In the genomic region with DNA sequence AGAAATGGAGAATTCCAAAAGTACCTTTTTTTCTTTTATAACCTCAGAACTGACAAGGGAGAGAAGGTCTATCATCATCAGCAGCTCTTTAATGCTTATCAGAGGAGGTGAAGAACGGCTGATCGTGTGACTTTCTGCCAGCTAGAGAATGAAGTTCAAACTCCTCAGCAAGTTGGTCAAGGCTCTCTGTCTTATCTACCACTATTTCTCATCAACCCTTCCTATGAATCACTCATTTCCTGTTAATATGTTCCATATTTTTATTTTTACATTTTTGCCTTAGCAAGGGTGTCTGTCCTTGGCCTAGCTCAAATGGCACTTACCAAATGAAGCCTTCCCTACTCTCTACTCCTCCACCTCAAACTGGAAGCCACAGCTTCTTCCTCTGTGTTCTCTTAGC, we compare ENCODE assay signal across 11 cellular contexts.
DNase-seq lines count a peak whose midpoint lies in the region; ATAC-seq, FAIRE-seq and TF ChIP-seq lines count a peak whose summit lies in the region.
"Had no signal": no experiment of that assay in that cellular context is flagged by ENCODE, and none has a peak within 500 bp of the region (broad histone marks: within the 10 kb centered on the region; RNA-seq: fewer than 3 reads in every experiment).

No MANE protein-coding gene starts in this region.

- H3K79me2 ChIP-seq in neural progenitor cell (ENCODE audit: low read depth) = no peaks in the 10 kb centered on the region

- H3K9me3 ChIP-seq in RWPE2 (ENCODE audit: severe bottlenecking) (peaks cover 3% of the 10 kb centered on the region), neural progenitor cell (ENCODE audit: low read depth) (peaks cover 14% of the 10 kb centered on the region)

- H3K27me3 Mint-ChIP-seq in neural progenitor cell (ENCODE audit: insufficient read depth, low read depth) = peaks cover 3% of the 10 kb centered on the region
- H3K27me3 Mint-ChIP-seq: IgD-negative memory B cell; naive thymus-derived CD4-positive, alpha-beta T cell had no signal

- no peaks in the 10 kb centered on the region for H4K20me1 ChIP-seq in neural progenitor cell (ENCODE audit: low read depth)

- no peaks in the 10 kb centered on the region for H3F3A ChIP-seq in neural progenitor cell (ENCODE audit: low read depth)

- intact Hi-C loops in sciatic nerve (cut with DNase I) = no loop called here

- no peak overlapping the region for H3K4me3 Mint-ChIP-seq in neural progenitor cell
- H3K4me3 Mint-ChIP-seq: IgD-negative memory B cell; naive thymus-derived CD4-positive, alpha-beta T cell had no signal

- no peak overlapping the region for H3K9ac ChIP-seq in neural progenitor cell

- TF ChIP-seq CTCF in AG10803 (conservative IDR thresholded peaks at IDR 0.05; ENCODE audit: low read length) = no peak
- TF ChIP-seq CTCF in RWPE2 (IDR thresholded peaks at IDR 0.05; ENCODE audit: poor library complexity, severe bottlenecking) = no peak
- no peak for TF ChIP-seq CTCF in neural progenitor cell (IDR thresholded peaks at IDR 0.05)

- no peak for FAIRE-seq in frontal cortex (lab: Jason Lieb, UNC)

- no peak overlapping the region for H2AFZ ChIP-seq in neural progenitor cell (replicated peaks)

- H3K4me3 ChIP-seq in AG10803 (ENCODE audit: low read length) = no peak overlapping the region
- H3K4me3 ChIP-seq in RWPE2 (ENCODE audit: severe bottlenecking) = no peak overlapping the region
- no peak overlapping the region for H3K4me3 ChIP-seq in neural progenitor cell

- H3K36me3 ChIP-seq in RWPE2 (ENCODE audit: low read depth) (no peaks in the 10 kb centered on the region), neural progenitor cell (peaks cover 4% of the 10 kb centered on the region)

- no peak overlapping the region for H3K4me2 ChIP-seq in neural progenitor cell

- DNase-seq in AG10803 (ENCODE audit: low read depth) = peak; percentile 58
- no peak for DNase-seq in RWPE2 (ENCODE audit: low spot score)
- DNase-seq in fibroblast of gingiva (ENCODE audit: low read depth) = peak; percentile 9
- no peak for DNase-seq in sciatic nerve (ENCODE audit: low spot score)
- DNase-seq in nucleus accumbens (lab: John Stamatoyannopoulos, UW) = no peak
- DNase-seq in neural progenitor cell (ENCODE audit: low spot score) = no peak
- DNase-seq in frontal cortex (ENCODE audit: low spot score in 2 of 2) = no peak
- DNase-seq: aorta; naive thymus-derived CD4-positive, alpha-beta T cell had no signal

- peaks cover 27% of the 10 kb centered on the region for H3K36me3 Mint-ChIP-seq in neural progenitor cell

- H3K4me1 ChIP-seq in RWPE2 (ENCODE audit: insufficient read depth, poor library complexity, severe bottlenecking) (peaks cover 8% of the 10 kb centered on the region), neural progenitor cell (no peaks in the 10 kb centered on the region)

- H3K27ac ChIP-seq in RWPE2 (ENCODE audit: poor library complexity, severe bottlenecking) (peak overlapping the region; percentile 32), neural progenitor cell (no peak overlapping the region)

- ATAC-seq in RWPE2 (ENCODE audit: low read depth) (no peak), sciatic nerve (peak; percentile 22), GM19467 (IDR thresholded peaks at IDR 0.05; ENCODE audit: unreplicated experiment) (no peak)
- ATAC-seq: naive thymus-derived CD4-positive, alpha-beta T cell had no signal

- H3K9me3 Mint-ChIP-seq in neural progenitor cell = peaks cover 23% of the 10 kb centered on the region

- H3K27ac Mint-ChIP-seq in neural progenitor cell = no peak overlapping the region

- H3K4me1 Mint-ChIP-seq in neural progenitor cell = no peaks in the 10 kb centered on the region

- H3K27me3 ChIP-seq in RWPE2 (ENCODE audit: insufficient read depth, poor library complexity, severe bottlenecking) = no peaks in the 10 kb centered on the region
- no peaks in the 10 kb centered on the region for H3K27me3 ChIP-seq in neural progenitor cell

Comparison
In these comparisons a context has a peak if more than half of its experiments do, and no peak if none do; other contexts are left out.
1. DNase-seq: peak in AG10803 (single experiment) and fibroblast of gingiva (single experiment); none in RWPE2 (single experiment), sciatic nerve (single experiment), nucleus accumbens (0 of 56), neural progenitor cell (single experiment) and frontal cortex (0 of 2).